ENCODE assay signal across 17 cellular contexts in the genomic region with DNA sequence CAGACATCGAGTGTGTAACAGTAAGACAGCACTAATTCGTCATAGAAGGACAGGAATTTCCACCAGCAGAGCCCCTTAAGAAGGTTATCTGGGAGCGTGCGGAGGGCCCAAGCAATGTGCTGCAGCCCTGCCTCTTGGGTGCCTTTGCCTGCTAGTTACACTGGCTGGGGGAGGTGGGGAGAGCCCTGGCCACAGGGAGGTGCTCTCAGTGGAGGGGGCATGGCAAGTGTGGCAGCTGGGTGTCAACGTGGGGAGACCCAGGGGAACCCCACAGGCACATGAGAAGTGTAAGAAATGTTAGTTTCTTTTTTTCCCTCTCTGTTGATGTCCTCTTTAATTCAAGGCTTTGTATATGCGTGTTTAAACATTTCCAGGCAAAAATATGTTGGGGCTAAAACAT. TPM values are rescaled to one million over a fixed set of nuclear protein-coding genes. Genes with fewer than 3 reads are reported as not detected.
DNase-seq lines count a peak whose midpoint lies in the region; ATAC-seq and TF ChIP-seq lines count a peak whose summit lies in the region.
"Had no signal": no experiment of that assay in that cellular context is flagged by ENCODE, and none has a peak within 500 bp of the region (broad histone marks: within the 10 kb centered on the region; RNA-seq: fewer than 3 reads in every experiment).

No MANE protein-coding gene starts in this region.

- TF ChIP-seq CTCF in C4-2B (conservative IDR thresholded peaks at IDR 0.05) (no peak), GM06990 (IDR thresholded peaks at IDR 0.05; ENCODE audit: insufficient read depth, low read length, poor library complexity, severe bottlenecking) (peak; percentile 15), VCaP (conservative IDR thresholded peaks at IDR 0.05) (no peak)

- H3K27me3 ChIP-seq in GM06990 (replicated peaks; ENCODE audit: control insufficient read depth, insufficient read depth, low read length) (no peaks in the 10 kb centered on the region), HAP-1 (ENCODE audit: low read depth) (no peaks in the 10 kb centered on the region)
- H3K27me3 ChIP-seq: BE2C had no signal

- H3K27me3 Mint-ChIP-seq in natural killer cell treated with Interleukin-12 subunit alpha and Interleukin-12 subunit beta and Interleukin-15 and Interleukin-18, amount 100 ng/mL, for 72 hours, result peaks cover 12 to 14% of the 10 kb centered on the region in 2 donors

- no peak overlapping the region for H3K4me3 Mint-ChIP-seq in natural killer cell treated with Interleukin-12 subunit alpha and Interleukin-12 subunit beta and Interleukin-15 and Interleukin-18, amount 100 ng/mL, for 72 hours
- H3K4me3 Mint-ChIP-seq: CD14-positive monocyte; CD8-positive, alpha-beta T cell had no signal

- H3K27ac ChIP-seq in C4-2B (peak overlapping the region; percentile 41; the same call in 1 of the 2 replicates), VCaP (peak overlapping the region; percentile 54)
- H3K27ac ChIP-seq: A549, GM23248 had no signal

- peaks cover 0 to 10% of the 10 kb centered on the region in 2 donors for H3K4me1 Mint-ChIP-seq in natural killer cell treated with Interleukin-12 subunit alpha and Interleukin-12 subunit beta and Interleukin-15 and Interleukin-18, amount 100 ng/mL, for 72 hours (ENCODE audit: low read depth in 2 of 2)
- H3K4me1 Mint-ChIP-seq: CD14-positive monocyte had no signal

- ATAC-seq in natural killer cell treated with Interleukin-12 subunit alpha and Interleukin-12 subunit beta and Interleukin-15 and Interleukin-18, amount 100 ng/mL, for 72 hours, result peak; percentile 63 to 86
- no peak for ATAC-seq in HG02840 (IDR thresholded peaks at IDR 0.05; ENCODE audit: low FRiP score, unreplicated experiment)
- ATAC-seq in activated CD4-positive, CD25-positive, alpha-beta regulatory T cell treated with anti-CD3 and anti-CD28 coated beads, Interleukin-2, amount 50 U/mL, for 24 hours, result no peak
- ATAC-seq: A549; CD8-positive, alpha-beta T cell had no signal

- peaks cover 5% of the 10 kb centered on the region for H3K36me3 Mint-ChIP-seq in natural killer cell treated with Interleukin-12 subunit alpha and Interleukin-12 subunit beta and Interleukin-15 and Interleukin-18, amount 100 ng/mL, for 72 hours
- H3K36me3 Mint-ChIP-seq: CD14-positive monocyte; CD8-positive, alpha-beta T cell had no signal

- no peak overlapping the region for H3K27ac Mint-ChIP-seq in natural killer cell treated with Interleukin-12 subunit alpha and Interleukin-12 subunit beta and Interleukin-15 and Interleukin-18, amount 100 ng/mL, for 72 hours
- H3K27ac Mint-ChIP-seq: CD14-positive monocyte; CD8-positive, alpha-beta T cell had no signal

- in situ Hi-C loops in HAP-1 (cut with MboI; ENCODE audit: low sequenced_read_pairs), result no loop called here

- H3K9me3 Mint-ChIP-seq in natural killer cell treated with Interleukin-12 subunit alpha and Interleukin-12 subunit beta and Interleukin-15 and Interleukin-18, amount 100 ng/mL, for 72 hours, result peaks cover 2% of the 10 kb centered on the region

- H3K9me3 ChIP-seq in HAP-1, result no peaks in the 10 kb centered on the region
- H3K9me3 ChIP-seq: A549, BE2C had no signal

- H3K36me3 ChIP-seq in GM06990 (ENCODE audit: control insufficient read depth, insufficient read depth, low read length) (no peaks in the 10 kb centered on the region), HAP-1 (replicated peaks) (no peaks in the 10 kb centered on the region)
- H3K36me3 ChIP-seq: BE2C had no signal

- DNase-seq in GM06990 (ENCODE audit: extremely low read depth, insufficient read length) (peak; percentile 28), NCI-H510A (lab: John Stamatoyannopoulos, UW) (no peak), HAP-1 (ENCODE audit: low spot score in 2 of 2) (no peak)
- peak; percentile 61 for DNase-seq in natural killer cell treated with Interleukin-12 subunit alpha and Interleukin-12 subunit beta and Interleukin-15 and Interleukin-18, amount 100 ng/mL, for 72 hours (ENCODE audit: low spot score)
- DNase-seq: BE2C; CD8-positive, alpha-beta T cell; COR-L47; DMS153; DMS79 treated with DMSO at 0.1 percent for 48 hours; EL; GM23248 had no signal

- H3K4me1 ChIP-seq in HAP-1, result no peaks in the 10 kb centered on the region
- H3K4me1 ChIP-seq: A549, BE2C had no signal

- no peak overlapping the region for H3K4me3 ChIP-seq in GM06990 (replicated peaks; ENCODE audit: low read depth, low read length)
- no peak overlapping the region for H3K4me3 ChIP-seq in HAP-1
- H3K4me3 ChIP-seq: A549, GM23248 had no signal

RNA-seq across cellular contexts. Expression of a gene that starts 50.9 kb away (rescaled TPM):
- 10 to 100 TPM in 1 of 2 donors, 1 to 10 TPM in 1; 9.8 to 19.7 TPM for total RNA-seq in natural killer cell treated with Interleukin-12 subunit alpha and Interleukin-12 subunit beta and Interleukin-15 and Interleukin-18, amount 100 ng/mL, for 72 hours

Comparison
In these comparisons a context has a peak if more than half of its experiments do, and no peak if none do; other contexts are left out.
1. DNase-seq: peak in GM06990 (single experiment) and natural killer cell treated with Interleukin-12 subunit alpha and Interleukin-12 subunit beta and Interleukin-15 and Interleukin-18, amount 100 ng/mL, for 72 hours (single experiment); none in NCI-H510A (single experiment) and HAP-1 (0 of 2).
2. ATAC-seq: peak in natural killer cell treated with Interleukin-12 subunit alpha and Interleukin-12 subunit beta and Interleukin-15 and Interleukin-18, amount 100 ng/mL, for 72 hours (2 of 2); none in HG02840 (single experiment) and activated CD4-positive, CD25-positive, alpha-beta regulatory T cell treated with anti-CD3 and anti-CD28 coated beads, Interleukin-2, amount 50 U/mL, for 24 hours (0 of 2).